23 cellular contexts compared by ENCODE assay signal in genomic region chr10:116253716-116254115, GRCh38. TPM values are rescaled to one million over a fixed set of nuclear protein-coding genes. Genes with fewer than 3 reads are reported as not detected.
DNase-seq lines count a peak whose midpoint lies in the region; ATAC-seq and TF ChIP-seq lines count a peak whose summit lies in the region.
"Had no signal": no experiment of that assay in that cellular context is flagged by ENCODE, and none has a peak within 500 bp of the region (broad histone marks: within the 10 kb centered on the region; RNA-seq: fewer than 3 reads in every experiment).

No MANE protein-coding gene starts in this region.

- no peaks in the 10 kb centered on the region for H3K36me3 ChIP-seq in mesendoderm (ENCODE audit: control insufficient read depth, insufficient read depth, low read length)
- H3K36me3 ChIP-seq in osteoblast (ENCODE audit: insufficient read depth, low read length), result no peaks in the 10 kb centered on the region
- H3K36me3 ChIP-seq: BE2C; BLaER1 treated with 17β-estradiol and CSF1 and Interleukin-3, amounts not matched to agents 10 nM and 100 nM had no signal

- H3K4me3 ChIP-seq in mesendoderm (ENCODE audit: low read length) (no peak overlapping the region), osteoblast (ENCODE audit: insufficient read depth, low read length) (no peak overlapping the region)
- H3K4me3 ChIP-seq: A549; BLaER1 treated with 17β-estradiol and CSF1 and Interleukin-3, amounts not matched to agents 10 nM and 100 nM; GM12878; GM23248 had no signal

- no peak overlapping the region for H2BK15ac ChIP-seq in mesendoderm (replicated peaks; ENCODE audit: low read depth)

- H2BK5ac ChIP-seq in mesendoderm (ENCODE audit: low read length), result no peak overlapping the region

- H3K4me1 ChIP-seq in mesendoderm (ENCODE audit: control insufficient read depth, low read depth, low read length) (no peaks in the 10 kb centered on the region), osteoblast (ENCODE audit: insufficient read depth, low read length) (no peaks in the 10 kb centered on the region)
- H3K4me1 ChIP-seq: A549, BE2C had no signal

- no peak overlapping the region for H4K8ac ChIP-seq in mesendoderm (ENCODE audit: low read depth, low read length)

- H3K9me3 Mint-ChIP-seq in nephron progenitor cell, result no peaks in the 10 kb centered on the region
- H3K9me3 Mint-ChIP-seq: CD4-positive, alpha-beta T cell had no signal

- TF ChIP-seq CTCF in nephron progenitor cell (IDR thresholded peaks at IDR 0.05) (no peak), osteoblast (IDR thresholded peaks at IDR 0.05; ENCODE audit: extremely low read depth, low read depth, low read length) (no peak)

- H3K9me3 ChIP-seq in osteoblast (ENCODE audit: low read depth, low read length), result no peaks in the 10 kb centered on the region
- H3K9me3 ChIP-seq: A549; BE2C; BLaER1 treated with 17β-estradiol and CSF1 and Interleukin-3, amounts not matched to agents 10 nM and 100 nM had no signal

- no peak overlapping the region for H3K4me3 Mint-ChIP-seq in nephron progenitor cell
- H3K4me3 Mint-ChIP-seq: CD14-positive monocyte; CD4-positive, alpha-beta T cell; CD8-positive, alpha-beta memory T cell had no signal

- H4K20me1 ChIP-seq in osteoblast (ENCODE audit: insufficient read depth, low read length), result no peaks in the 10 kb centered on the region
- H4K20me1 ChIP-seq: BLaER1 treated with 17β-estradiol and CSF1 and Interleukin-3, amounts not matched to agents 10 nM and 100 nM had no signal

- H2AFZ ChIP-seq in osteoblast (ENCODE audit: low read length), result no peak overlapping the region
- H2AFZ ChIP-seq: GM23248 had no signal

- peaks cover 23% of the 10 kb centered on the region for H3K27me3 Mint-ChIP-seq in nephron progenitor cell (ENCODE audit: low read depth, poor library complexity)
- H3K27me3 Mint-ChIP-seq: CD4-positive, alpha-beta T cell had no signal

- peaks cover 19% of the 10 kb centered on the region for H3K4me1 Mint-ChIP-seq in nephron progenitor cell
- H3K4me1 Mint-ChIP-seq: CD14-positive monocyte; CD8-positive, alpha-beta memory T cell had no signal

- H2AK5ac ChIP-seq in mesendoderm (ENCODE audit: low read length), result no peak overlapping the region

- WGBS in mesendoderm (ENCODE audit: extremely low coverage, insufficient coverage, low lambda C conversion rate), result no CpG with 5 or more reads among the region's 4 CpGs

- no peak for ATAC-seq in HG03039 (IDR thresholded peaks at IDR 0.05; ENCODE audit: unreplicated experiment)
- ATAC-seq: A549, GM12878 had no signal

- H3K18ac ChIP-seq in mesendoderm (ENCODE audit: low read length), result no peak overlapping the region

- H3K27me3 ChIP-seq in mesendoderm (ENCODE audit: insufficient read depth, low read length, poor library complexity) (no peaks in the 10 kb centered on the region), osteoblast (ENCODE audit: insufficient read depth, low read length) (no peaks in the 10 kb centered on the region)
- H3K27me3 ChIP-seq: BE2C; BLaER1 treated with 17β-estradiol and CSF1 and Interleukin-3, amounts not matched to agents 10 nM and 100 nM had no signal

- H3K27ac ChIP-seq in mesendoderm (ENCODE audit: low read depth, low read length) (no peak overlapping the region), osteoblast (ENCODE audit: low read depth, low read length) (no peak overlapping the region)
- H3K27ac ChIP-seq: A549; BLaER1 treated with 17β-estradiol and CSF1 and Interleukin-3, amounts not matched to agents 10 nM and 100 nM; GM23248 had no signal

- H3K4me2 ChIP-seq in mesendoderm (ENCODE audit: low read length) (no peak overlapping the region), osteoblast (ENCODE audit: insufficient read depth, low read length) (no peak overlapping the region)
- H3K4me2 ChIP-seq: A549 had no signal

- H3K27ac Mint-ChIP-seq in nephron progenitor cell, result peak overlapping the region; percentile 95
- H3K27ac Mint-ChIP-seq: CD14-positive monocyte; CD4-positive, alpha-beta T cell; CD8-positive, alpha-beta memory T cell had no signal

- no peak overlapping the region for H2BK120ac ChIP-seq in mesendoderm (ENCODE audit: low read depth, low read length)

- H3K56ac ChIP-seq in mesendoderm (ENCODE audit: low read length), result no peak overlapping the region

- no peaks in the 10 kb centered on the region for H3K79me2 ChIP-seq in mesendoderm (ENCODE audit: control insufficient read depth, insufficient read depth, low read length)
- H3K79me2 ChIP-seq in osteoblast (ENCODE audit: insufficient read depth, low read length), result no peaks in the 10 kb centered on the region

- H3K4ac ChIP-seq in mesendoderm (ENCODE audit: low read depth, low read length), result no peak overlapping the region

- no peak overlapping the region for H3K23ac ChIP-seq in mesendoderm (ENCODE audit: low read length)

- DNase-seq in RPMI7951 (ENCODE audit: low read depth) (peak; percentile 42), foreskin melanocyte (peak; percentile 73), nephron progenitor cell (no peak), mesendoderm (no peak), osteoblast (ENCODE audit: insufficient read length, low spot score, missing footprints) (no peak)
- DNase-seq: 8988T; ACHN; AML-193; BE2C; CD4-positive, alpha-beta T cell; CD8-positive, alpha-beta memory T cell; DMS 273 treated with DMSO at 0.1 percent for 48 hours; DMS79; EL; GDM1; GM23248; H7; HCEC 1CT had no signal

- no peaks in the 10 kb centered on the region for H3K79me1 ChIP-seq in mesendoderm (ENCODE audit: low read length)

- no peaks in the 10 kb centered on the region for H3K36me3 Mint-ChIP-seq in nephron progenitor cell (ENCODE audit: low read depth)
- H3K36me3 Mint-ChIP-seq: CD14-positive monocyte; CD8-positive, alpha-beta memory T cell had no signal

- H4K5ac ChIP-seq in mesendoderm (ENCODE audit: low read length), result no peak overlapping the region

- no peak overlapping the region for H3K9ac ChIP-seq in mesendoderm (ENCODE audit: low read length)
- H3K9ac ChIP-seq: BLaER1 treated with 17β-estradiol and CSF1 and Interleukin-3, amounts not matched to agents 10 nM and 100 nM; GM23248 had no signal

RNA-seq across cellular contexts. Expression of gene GFRA1, which starts 19.3 kb away (rescaled TPM):
- 0.68 and 0.72 TPM in 2 replicates for total RNA-seq in RPMI7951 (2014; rRNA removed; shearing (Covaris generic))
- 1.3 TPM for polyA plus RNA-seq in mesendoderm (2013, experiment 1 of 2)
- polyA plus RNA-seq in mesendoderm (2013, experiment 2 of 2), result 1.6 TPM
- 76.0 and 76.6 TPM in 2 replicates for total RNA-seq in osteoblast
- total RNA-seq: CD4-positive, alpha-beta T cell; CD8-positive, alpha-beta memory T cell had no signal
- polyA plus RNA-seq: CD14-positive monocyte; CD8-positive, alpha-beta memory T cell had no signal

Comparison
In these comparisons a context has a peak if more than half of its experiments do, and no peak if none do; other contexts are left out.
1. DNase-seq: peak in RPMI7951 (single experiment) and foreskin melanocyte (single experiment); none in nephron progenitor cell (single experiment), mesendoderm (single experiment) and osteoblast (single experiment).
2. RNA of gene GFRA1, which starts 19.3 kb away (total RNA-seq): 76.0 to 76.6 TPM in osteoblast; 0.68 to 0.72 TPM in RPMI7951; every median in the first group is over 10 times any median in the second.